Comparison of ENCODE assay signal across 8 cellular contexts in the genomic region with DNA sequence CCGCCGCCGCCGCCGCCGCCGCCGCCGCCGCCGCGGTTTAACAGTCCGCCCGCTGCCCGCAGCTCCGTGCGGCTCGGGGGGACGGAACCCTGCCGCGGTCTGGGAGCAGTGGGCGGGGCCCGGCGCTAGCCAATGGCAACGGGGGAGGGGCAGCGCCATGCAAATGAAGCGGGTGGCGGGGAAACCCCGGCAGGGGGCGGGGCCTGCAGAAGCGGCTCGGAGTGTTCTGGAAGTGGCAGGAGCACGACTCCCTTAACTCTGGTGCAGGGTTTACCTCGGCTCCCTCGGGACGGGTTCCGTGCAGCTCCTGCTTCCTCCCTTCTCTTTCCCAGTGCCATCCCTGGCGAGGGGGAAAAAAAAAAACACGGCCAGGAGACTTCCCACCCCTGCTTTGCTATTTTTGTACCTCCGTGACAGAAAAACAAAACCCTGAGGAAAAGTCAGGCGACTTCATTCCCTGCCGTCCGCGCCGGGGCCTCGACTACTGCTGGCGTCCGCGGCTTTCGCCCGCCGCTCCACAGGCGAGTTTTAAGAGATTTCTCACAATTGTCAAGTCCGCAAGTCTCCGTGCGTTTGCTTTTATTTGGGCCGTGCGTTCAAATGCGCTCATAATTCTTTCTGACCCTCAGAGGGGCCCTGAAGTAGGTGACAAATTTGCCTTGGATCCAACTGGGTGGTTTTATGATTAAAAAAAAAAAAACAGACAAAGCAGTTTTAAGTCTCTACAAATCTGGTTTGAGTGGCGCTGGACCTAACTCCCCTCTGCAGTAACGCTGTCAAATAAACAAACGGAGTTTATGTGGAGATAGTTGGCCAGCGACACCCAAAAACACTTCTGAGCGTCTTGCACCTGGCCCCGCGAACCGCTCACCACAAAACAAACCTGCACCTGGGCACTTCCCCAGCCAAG. TPM values are rescaled to one million over a fixed set of nuclear protein-coding genes. Genes with fewer than 3 reads are reported as not detected.
DNase-seq lines count a peak whose midpoint lies in the region; ATAC-seq and TF ChIP-seq lines count a peak whose summit lies in the region.

A gene with protein sequence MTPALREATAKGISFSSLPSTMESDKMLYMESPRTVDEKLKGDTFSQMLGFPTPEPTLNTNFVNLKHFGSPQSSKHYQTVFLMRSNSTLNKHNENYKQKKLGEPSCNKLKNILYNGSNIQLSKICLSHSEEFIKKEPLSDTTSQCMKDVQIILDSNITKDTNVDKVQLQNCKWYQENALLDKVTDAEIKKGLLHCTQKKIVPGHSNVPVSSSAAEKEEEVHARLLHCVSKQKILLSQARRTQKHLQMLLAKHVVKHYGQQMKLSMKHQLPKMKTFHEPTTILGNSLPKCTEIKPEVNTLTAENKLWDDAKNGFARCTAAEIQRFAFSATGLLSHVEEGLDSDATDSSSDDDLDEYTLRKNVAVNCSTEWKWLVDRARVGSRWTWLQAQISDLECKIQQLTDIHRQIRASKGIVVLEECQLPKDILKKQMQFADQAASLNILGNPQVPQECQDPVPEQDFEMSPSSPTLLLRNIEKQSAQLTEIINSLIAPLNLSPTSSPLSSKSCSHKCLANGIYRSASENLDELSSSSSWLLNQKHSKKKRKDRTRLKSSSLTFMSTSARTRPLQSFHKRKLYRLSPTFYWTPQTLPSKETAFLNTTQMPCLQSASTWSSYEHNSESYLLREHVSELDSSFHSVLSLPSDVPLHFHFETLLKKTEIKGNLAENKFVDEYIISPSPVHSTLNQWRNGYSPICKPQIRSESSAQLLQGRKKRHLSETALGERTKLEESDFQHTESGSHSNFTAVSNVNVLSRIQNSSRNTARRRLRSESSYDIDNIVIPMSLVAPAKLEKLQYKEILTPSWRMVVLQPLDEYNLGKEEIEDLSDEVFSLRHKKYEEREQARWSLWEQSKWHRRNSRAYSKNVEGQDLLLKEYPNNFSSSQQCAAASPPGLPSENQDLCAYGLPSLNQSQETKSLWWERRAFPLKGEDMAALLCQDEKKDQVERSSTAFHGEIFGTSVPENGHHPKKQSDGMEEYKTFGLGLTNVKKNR (minus strand): TSS at position 101 of the 910 bp plus-strand sequence. CDS start 16,827 bp downstream, outside the sequence.

- peaks cover 9% of the 10 kb centered on the region for H4K20me1 ChIP-seq in Loucy (ENCODE audit: insufficient read depth, low read length, poor library complexity, severe bottlenecking)

- H3K4me1 Mint-ChIP-seq in nephron progenitor cell = peaks cover 38% of the 10 kb centered on the region
- H3K4me1 Mint-ChIP-seq in stimulated activated naive CD8-positive, alpha-beta T cell treated with anti-CD3 and anti-CD28 coated beads, Interleukin-15, Interleukin-2, amounts not matched to agents 100 ng/mL and 50 ng/mL, for 24 hours (ENCODE audit: low read depth) = peaks cover 43% of the 10 kb centered on the region

- H3K4me3 Mint-ChIP-seq in nephron progenitor cell = peak within 1 kb of the TSS; percentile 99
- peak within 1 kb of the TSS; percentile 98 for H3K4me3 Mint-ChIP-seq in stimulated activated naive CD8-positive, alpha-beta T cell treated with anti-CD3 and anti-CD28 coated beads, Interleukin-15, Interleukin-2, amounts not matched to agents 100 ng/mL and 50 ng/mL, for 24 hours

- H3K36me3 ChIP-seq in H7 (replicated peaks; ENCODE audit: control insufficient read depth, insufficient read depth, low read length) = no peaks in the 10 kb centered on the region
- no peaks in the 10 kb centered on the region for H3K36me3 ChIP-seq in Loucy (ENCODE audit: insufficient read depth, low read length)
- H3K36me3 ChIP-seq in RWPE2 (ENCODE audit: low read depth) = no peaks in the 10 kb centered on the region

- H3K27ac Mint-ChIP-seq in nephron progenitor cell = peak within 1 kb of the TSS; percentile 100
- peak within 1 kb of the TSS; percentile 99 for H3K27ac Mint-ChIP-seq in stimulated activated naive CD8-positive, alpha-beta T cell treated with anti-CD3 and anti-CD28 coated beads, Interleukin-15, Interleukin-2, amounts not matched to agents 100 ng/mL and 50 ng/mL, for 24 hours

- H3K27me3 ChIP-seq in H7 (ENCODE audit: control insufficient read depth, insufficient read depth, low read length) (no peaks in the 10 kb centered on the region), Loucy (ENCODE audit: insufficient read depth, low read length, poor library complexity, severe bottlenecking) (no peaks in the 10 kb centered on the region), RWPE2 (ENCODE audit: insufficient read depth, poor library complexity, severe bottlenecking) (no peaks in the 10 kb centered on the region)

- H3K36me3 Mint-ChIP-seq in nephron progenitor cell (ENCODE audit: low read depth) = no peaks in the 10 kb centered on the region
- no peaks in the 10 kb centered on the region for H3K36me3 Mint-ChIP-seq in stimulated activated naive CD8-positive, alpha-beta T cell treated with anti-CD3 and anti-CD28 coated beads, Interleukin-15, Interleukin-2, amounts not matched to agents 100 ng/mL and 50 ng/mL, for 24 hours (ENCODE audit: low read depth)

- H3K79me2 ChIP-seq in Loucy (ENCODE audit: insufficient read depth, low read length) = peaks cover 24% of the 10 kb centered on the region

- DNase-seq in ELF-1 (ENCODE audit: low read depth, low spot score) (peak; percentile 96), H7 (peak; percentile 95), RWPE2 (ENCODE audit: low spot score) (peak; percentile 97), fibroblast of the aortic adventitia (ENCODE audit: low read depth) (peak; percentile 94), nephron progenitor cell (peak; percentile 100)
- peak; percentile 99 for DNase-seq in activated effector memory CD4-positive, alpha-beta T cell treated with anti-CD3 and anti-CD28 coated beads, Interleukin-2, amount 50 U/mL, for 16 hours

- H2AFZ ChIP-seq in Loucy (ENCODE audit: low read length) = peak within 1 kb of the TSS; percentile 61

- H3F3A ChIP-seq in Loucy (ENCODE audit: low read depth) = no peaks in the 10 kb centered on the region

- no peak for TF ChIP-seq CTCF in Loucy (conservative IDR thresholded peaks at IDR 0.05; ENCODE audit: low read length)
- TF ChIP-seq CTCF in RWPE2 (IDR thresholded peaks at IDR 0.05; ENCODE audit: poor library complexity, severe bottlenecking) = no peak
- TF ChIP-seq CTCF in fibroblast of the aortic adventitia (IDR thresholded peaks at IDR 0.05; ENCODE audit: insufficient read depth, low read length) = no peak
- no peak for TF ChIP-seq CTCF in nephron progenitor cell (IDR thresholded peaks at IDR 0.05)

- no peaks in the 10 kb centered on the region for H3K27me3 Mint-ChIP-seq in nephron progenitor cell (ENCODE audit: low read depth, poor library complexity)
- H3K27me3 Mint-ChIP-seq in stimulated activated naive CD8-positive, alpha-beta T cell treated with anti-CD3 and anti-CD28 coated beads, Interleukin-15, Interleukin-2, amounts not matched to agents 100 ng/mL and 50 ng/mL, for 24 hours = peaks cover 8% of the 10 kb centered on the region

- H3K9me3 ChIP-seq in Loucy (ENCODE audit: insufficient read depth, low read depth, low read length) = no peaks in the 10 kb centered on the region
- H3K9me3 ChIP-seq in RWPE2 (ENCODE audit: severe bottlenecking) = no peaks in the 10 kb centered on the region

- H3K4me2 ChIP-seq in Loucy (ENCODE audit: low read depth, low read length, poor library complexity, severe bottlenecking) = peak within 1 kb of the TSS; percentile 72

- H3K9ac ChIP-seq in Loucy (ENCODE audit: low read depth, low read length, poor library complexity, severe bottlenecking) = peak within 1 kb of the TSS; percentile 78

- H3K4me1 ChIP-seq in Loucy (ENCODE audit: insufficient read depth, low read length, poor library complexity, severe bottlenecking) = peaks cover 7% of the 10 kb centered on the region
- peaks cover 18% of the 10 kb centered on the region for H3K4me1 ChIP-seq in RWPE2 (ENCODE audit: insufficient read depth, poor library complexity, severe bottlenecking)

- peak; percentile 75 for ATAC-seq in RWPE2 (ENCODE audit: low read depth)

- no peaks in the 10 kb centered on the region for H3K9me3 Mint-ChIP-seq in nephron progenitor cell
- H3K9me3 Mint-ChIP-seq in stimulated activated naive CD8-positive, alpha-beta T cell treated with anti-CD3 and anti-CD28 coated beads, Interleukin-15, Interleukin-2, amounts not matched to agents 100 ng/mL and 50 ng/mL, for 24 hours = no peaks in the 10 kb centered on the region

- H3K4me3 ChIP-seq in H7 (ENCODE audit: insufficient read depth, low read depth, low read length) (peak within 1 kb of the TSS; percentile 86), Loucy (ENCODE audit: low read length, poor library complexity, severe bottlenecking) (peak within 1 kb of the TSS; percentile 84), RWPE2 (ENCODE audit: severe bottlenecking) (peak within 1 kb of the TSS; percentile 96), fibroblast of the aortic adventitia (ENCODE audit: low read depth, low read length) (peak within 1 kb of the TSS; percentile 80)

- H3K27ac ChIP-seq in RWPE2 (ENCODE audit: poor library complexity, severe bottlenecking) = peak within 1 kb of the TSS; percentile 93

- H3K9me2 ChIP-seq in Loucy (replicated peaks; ENCODE audit: low read depth, low read length) = no peaks in the 10 kb centered on the region

RNA-seq across cellular contexts. Expression of the gene that starts here (rescaled TPM):
- 8.9 and 11.4 TPM in 2 replicates for total RNA-seq in H7 (2014; rRNA removed; shearing (Covaris generic))
- total RNA-seq in fibroblast of the aortic adventitia (ENCODE audit: low replicate concordance) = 28.2 and 43.4 TPM in 2 replicates

Comparison
In these comparisons a context has a peak if more than half of its experiments do, and no peak if none do; other contexts are left out.
1. Peak in every context shown above with its lines: DNase-seq, ATAC-seq, H3K4me3 ChIP-seq and H3K27ac ChIP-seq.